In the genomic region with DNA sequence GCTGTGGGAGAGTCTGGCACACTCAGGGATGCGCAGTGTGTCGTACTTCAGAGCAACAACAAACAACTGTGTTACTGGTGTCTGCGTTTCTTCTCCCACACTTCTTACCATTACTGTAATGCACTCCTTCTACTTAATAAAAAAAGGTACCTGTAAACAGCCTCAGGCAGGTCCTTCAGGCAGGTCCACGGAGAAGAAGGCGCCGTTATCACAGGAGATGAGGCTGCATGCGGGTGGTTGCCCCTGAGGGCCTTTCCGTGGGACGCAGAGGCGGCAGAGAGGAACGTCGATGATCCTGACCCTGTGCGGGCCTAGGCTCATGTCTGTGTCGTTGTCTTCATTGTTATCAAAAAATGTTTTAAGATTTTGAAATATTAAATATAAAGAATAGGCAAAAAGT, we compare ENCODE assay signal across 38 cellular contexts. TPM values are rescaled to one million over a fixed set of nuclear protein-coding genes. Genes with fewer than 3 reads are reported as not detected.
"Had no signal": no experiment of that assay in that cellular context is flagged by ENCODE, and none has a peak within 500 bp of the region (broad histone marks: within the 10 kb centered on the region; RNA-seq: fewer than 3 reads in every experiment).

No MANE protein-coding gene starts in this region.

- H3K36me3 ChIP-seq: MG63 had no signal

- DNase-seq: Karpas-422, Kasumi-1, MG63, MM.1S, MV-4-11, NCI-H1048, NCI-H1092, NCI-H1092 treated with DMSO at 0.1 percent for 48 hours, NCI-H1105, NCI-H1105 treated with DMSO at 0.1 percent for 48 hours, NCI-H1417, NCI-H1417 treated with DMSO at 0.1 percent for 48 hours, NCI-H1436, NCI-H1436 treated with DMSO at 0.1 percent for 48 hours, NCI-H146, NCI-H1694, NCI-H1694 treated with DMSO at 0.1 percent for 48 hours, NCI-H187, NCI-H187 treated with DMSO at 0.1 percent for 48 hours, NCI-H1930, NCI-H2029, NCI-H2029 treated with DMSO at 0.1 percent for 48 hours, NCI-H2081, NCI-H2081 treated with DMSO at 0.1 percent for 48 hours, NCI-H2107, NCI-H2171, NCI-H2171 treated with DMSO at 0.1 percent for 48 hours, NCI-H2227 treated with DMSO at 0.1 percent for 48 hours, NCI-H226, NCI-H345, NCI-H446, NCI-H446 treated with DMSO at 0.1 percent for 48 hours, NCI-H510A, NCI-H510A treated with DMSO at 0.1 percent for 48 hours had no signal

- H3K4me3 ChIP-seq: MG63 had no signal

- H3K9me3 ChIP-seq: MG63 had no signal

- H3K27me3 ChIP-seq: MG63 had no signal

RNA-seq across cellular contexts. Expression of a gene that starts 29.4 kb away (rescaled TPM):
- total RNA-seq: LHCN-M2, M059J, MCF 10A, NCI-H460 had no signal
